32 cellular contexts compared by ENCODE assay signal in genomic region chr22:19961201-19961580, GRCh38. TPM values are rescaled to one million over a fixed set of nuclear protein-coding genes. Genes with fewer than 3 reads are reported as not detected.
DNase-seq lines count a peak whose midpoint lies in the region; ATAC-seq and TF ChIP-seq lines count a peak whose summit lies in the region.
"Had no signal": no experiment of that assay in that cellular context is flagged by ENCODE, and none has a peak within 500 bp of the region (broad histone marks: within the 10 kb centered on the region; RNA-seq: fewer than 3 reads in every experiment).

No MANE protein-coding gene starts in this region.

- H3K4me3 Mint-ChIP-seq in T-helper 17 cell = no peak overlapping the region
- H3K4me3 Mint-ChIP-seq: activated naive CD4-positive, alpha-beta T cell treated with anti-CD3 and anti-CD28 coated beads, Interleukin-2, amount 10 ng/mL, durations not matched to agents 7 days and 5 days; activated T-helper 17 cell treated with anti-CD3 and anti-CD28 coated beads, Interleukin-2, amount 50 U/mL, for 72 hours; memory B cell; stimulated activated naive CD8-positive, alpha-beta T cell treated with anti-CD3 and anti-CD28 coated beads, Interleukin-15, amount 100 ng/mL, for 72 hours had no signal

- no peaks in the 10 kb centered on the region for H3K4me1 Mint-ChIP-seq in T-helper 17 cell
- H3K4me1 Mint-ChIP-seq: activated naive CD4-positive, alpha-beta T cell treated with anti-CD3 and anti-CD28 coated beads, Interleukin-2, amount 10 ng/mL, durations not matched to agents 7 days and 5 days; activated T-helper 17 cell treated with anti-CD3 and anti-CD28 coated beads, Interleukin-2, amount 50 U/mL, for 72 hours had no signal

- H3K36me3 ChIP-seq in right atrium auricular region (peaks cover 19% of the 10 kb centered on the region), aorta (ENCODE audit: control insufficient read depth in 1 of 2, insufficient read depth in 2 of 2, low read length in 1 of 2) (no peaks in the 10 kb centered on the region)
- H3K36me3 ChIP-seq: pancreas, uterus had no signal

- DNase-seq in Right ventricle myocardium superior = peak; percentile 38
- no peak for DNase-seq in right atrium auricular region (ENCODE audit: low spot score)
- no peak for DNase-seq in T-helper 17 cell
- peak; percentile 94 for DNase-seq in left lobe of liver (ENCODE audit: low spot score)
- peak; percentile 51 to 66 for DNase-seq in aorta
- DNase-seq in NCI-H1417 (lab: John Stamatoyannopoulos, UW) = no peak
- DNase-seq in DMS153 treated with DMSO at 0.1 percent for 48 hours (lab: John Stamatoyannopoulos, UW; ENCODE audit: unreplicated experiment) = no peak
- DNase-seq: activated CD4-positive, alpha-beta T cell treated with anti-CD3 and anti-CD28 coated beads, Interleukin-2, amount 50 U/mL, for 48 hours; activated naive CD4-positive, alpha-beta T cell treated with anti-CD3 and anti-CD28 coated beads, Interleukin-2, amount 10 ng/mL, durations not matched to agents 7 days and 5 days; C1 segment of cervical spinal cord; DMS79 treated with DMSO at 0.1 percent for 48 hours; effector CD8-positive, alpha-beta T cell; GF-D8; GOT3; hippocampal formation; KBM-7; NCI-H1105 treated with DMSO at 0.1 percent for 48 hours; NCI-H1930; NCI-H2171 treated with DMSO at 0.1 percent for 48 hours; NCI-H510A; retina; stimulated activated CD8-positive, alpha-beta memory T cell treated with anti-CD3 and anti-CD28 coated beads, Interleukin-4, amount 100 ng/mL, for 48 hours; stimulated activated naive CD8-positive, alpha-beta T cell treated with anti-CD3 and anti-CD28 coated beads, Interleukin-15, amount 100 ng/mL, for 72 hours; uterus had no signal

- no peaks in the 10 kb centered on the region for H3K36me3 Mint-ChIP-seq in T-helper 17 cell (ENCODE audit: low read depth)
- H3K36me3 Mint-ChIP-seq: activated naive CD4-positive, alpha-beta T cell treated with anti-CD3 and anti-CD28 coated beads, Interleukin-2, amount 10 ng/mL, durations not matched to agents 7 days and 5 days had no signal

- no peaks in the 10 kb centered on the region for H3K27me3 Mint-ChIP-seq in T-helper 17 cell
- H3K27me3 Mint-ChIP-seq: activated naive CD4-positive, alpha-beta T cell treated with anti-CD3 and anti-CD28 coated beads, Interleukin-2, amount 10 ng/mL, durations not matched to agents 7 days and 5 days; activated T-helper 17 cell treated with anti-CD3 and anti-CD28 coated beads, Interleukin-2, amount 50 U/mL, for 72 hours; memory B cell; stimulated activated naive CD8-positive, alpha-beta T cell treated with anti-CD3 and anti-CD28 coated beads, Interleukin-15, amount 100 ng/mL, for 72 hours had no signal

- H3K9me3 ChIP-seq in right atrium auricular region (no peaks in the 10 kb centered on the region), T-helper 17 cell (ENCODE audit: control insufficient read depth, low read length, poor library complexity, severe bottlenecking) (no peaks in the 10 kb centered on the region), aorta (ENCODE audit: control insufficient read depth, low read length) (no peaks in the 10 kb centered on the region)
- H3K9me3 ChIP-seq: gastroesophageal sphincter, pancreas, spleen, thoracic aorta, uterus had no signal

- intact Hi-C loops in Right ventricle myocardium superior (cut with DNase I) (no loop called here), aorta (cut with DNase I) (no loop called here)

- H3K27ac Mint-ChIP-seq in T-helper 17 cell = peak overlapping the region; percentile 21
- H3K27ac Mint-ChIP-seq: activated naive CD4-positive, alpha-beta T cell treated with anti-CD3 and anti-CD28 coated beads, Interleukin-2, amount 10 ng/mL, durations not matched to agents 7 days and 5 days; activated T-helper 17 cell treated with anti-CD3 and anti-CD28 coated beads, Interleukin-2, amount 50 U/mL, for 72 hours; memory B cell had no signal

- no peaks in the 10 kb centered on the region for H3K27me3 ChIP-seq in right atrium auricular region
- no peaks in the 10 kb centered on the region for H3K27me3 ChIP-seq in aorta (ENCODE audit: control insufficient read depth in 1 of 2, insufficient read depth in 2 of 2, low read length in 1 of 2)
- H3K27me3 ChIP-seq: gastroesophageal sphincter, pancreas, spleen, uterus had no signal

- H3K27ac ChIP-seq in right atrium auricular region (no peak overlapping the region), aorta (ENCODE audit: low read depth in 1 of 2, low read length in 2 of 2) (no peak overlapping the region)
- H3K27ac ChIP-seq: spleen, thoracic aorta, uterus had no signal

- H3K4me3 ChIP-seq in right atrium auricular region = no peak overlapping the region
- no peak overlapping the region for H3K4me3 ChIP-seq in aorta (ENCODE audit: low read length in 2 of 2)
- H3K4me3 ChIP-seq: gastroesophageal sphincter, pancreas, spleen, thoracic aorta, uterus had no signal

- H3K4me1 ChIP-seq in right atrium auricular region = peaks cover 0 to 37% of the 10 kb centered on the region in 2 donors
- H3K4me1 ChIP-seq in aorta (ENCODE audit: control insufficient read depth in 1 of 2, insufficient read depth in 2 of 2, low read length in 2 of 2) = no peaks in the 10 kb centered on the region
- H3K4me1 ChIP-seq: uterus had no signal

- ATAC-seq in Right ventricle myocardium superior (ENCODE audit: poor library complexity) = no peak
- ATAC-seq in T-helper 17 cell = no peak
- peak; percentile 56 for ATAC-seq in left lobe of liver
- ATAC-seq in aorta (ENCODE audit: low FRiP score) = no peak
- no peak for ATAC-seq in GM19324 (IDR thresholded peaks at IDR 0.05; ENCODE audit: low FRiP score, unreplicated experiment)
- ATAC-seq: activated CD4-positive, CD25-positive, alpha-beta regulatory T cell treated with anti-CD3 and anti-CD28 coated beads, Interleukin-2, amount 50 U/mL, for 24 hours; activated T-helper 17 cell treated with anti-CD3 and anti-CD28 coated beads, Interleukin-2, amount 50 U/mL, for 72 hours; gastroesophageal sphincter; pancreas; stimulated activated naive CD8-positive, alpha-beta T cell treated with anti-CD3 and anti-CD28 coated beads, Interleukin-15, amount 100 ng/mL, for 72 hours had no signal

- 79 to 85% methylated on average over 9 of the region's 9 CpGs for WGBS in aorta, 2 donors

- TF ChIP-seq CTCF in right atrium auricular region (IDR thresholded peaks at IDR 0.05) = no peak

RNA-seq across cellular contexts. Expression of gene TXNRD2, which starts 19.6 kb away (rescaled TPM):
- 40.4 TPM for total RNA-seq in Right ventricle myocardium superior
- 10 to 100 TPM; 16.2 to 18.4 TPM for total RNA-seq in right atrium auricular region
- 10 to 100 TPM; 16.8 to 25.6 TPM for total RNA-seq in T-helper 17 cell
- 44.6 TPM for total RNA-seq in left lobe of liver
- 10 to 100 TPM; 21.0 to 29.5 TPM for total RNA-seq in aorta
- 10 to 100 TPM; 13.3 to 59.0 TPM for polyA plus RNA-seq in aorta

RNA-seq across cellular contexts. Expression of gene COMT, which starts 19.6 kb away (rescaled TPM):
- total RNA-seq in Right ventricle myocardium superior = 75.3 TPM
- 100 to 1,000 TPM; 142 to 195 TPM for total RNA-seq in right atrium auricular region
- total RNA-seq in T-helper 17 cell = 10 to 100 TPM; 28.2 to 37.3 TPM
- 145 TPM for total RNA-seq in left lobe of liver
- total RNA-seq in aorta = 100 to 1,000 TPM; 101 to 111 TPM
- polyA plus RNA-seq in aorta = 100 to 1,000 TPM in 1 of 2 donors, 10 to 100 TPM in 1; 96.7 to 176 TPM

RNA-seq across cellular contexts. Expression of gene ARVCF, which starts 55.4 kb away (rescaled TPM):
- total RNA-seq in Right ventricle myocardium superior (31.4 TPM), right atrium auricular region (10 to 100 TPM; 16.7 to 35.8 TPM), T-helper 17 cell (1 to 10 TPM; 1.3 to 2.8 TPM), left lobe of liver (18.7 TPM), aorta (10 to 100 TPM; 59.7 to 64.4 TPM)
- 100 to 1,000 TPM in 1 of 2 donors, 10 to 100 TPM in 1; 15.4 to 102 TPM for polyA plus RNA-seq in aorta

RNA-seq across cellular contexts. Expression of gene TANGO2, which starts 59.7 kb away (rescaled TPM):
- 62.3 TPM for total RNA-seq in Right ventricle myocardium superior
- 100 to 1,000 TPM in 1 of 2 donors, 10 to 100 TPM in 1; 95.2 to 101 TPM for total RNA-seq in right atrium auricular region
- total RNA-seq in T-helper 17 cell = 10 to 100 TPM; 31.7 to 44.3 TPM
- 12.5 TPM for total RNA-seq in left lobe of liver
- 10 to 100 TPM; 35.2 to 45.3 TPM for total RNA-seq in aorta
- polyA plus RNA-seq in aorta = 10 to 100 TPM; 24.8 to 38.0 TPM

Comparison
In these comparisons a context has a peak if more than half of its experiments do, and no peak if none do; other contexts are left out.
1. DNase-seq: peak in Right ventricle myocardium superior (single experiment), left lobe of liver (single experiment) and aorta (2 of 2); none in right atrium auricular region (single experiment), T-helper 17 cell (0 of 3), NCI-H1417 (0 of 3) and DMS153 treated with DMSO at 0.1 percent for 48 hours (single experiment).